Comparison of ENCODE assay signal across 7 cellular contexts in genomic region chr6:125380474-125380873, GRCh38.
"Had no signal": no experiment of that assay in that cellular context is flagged by ENCODE, and none has a peak within 500 bp of the region (broad histone marks: within the 10 kb centered on the region; RNA-seq: fewer than 3 reads in every experiment).

No MANE protein-coding gene starts in this region.

- H2AFZ ChIP-seq: GM23338 had no signal

- H3K36me3 ChIP-seq: HAP-1 had no signal

- H3K4me2 ChIP-seq: GM23338 had no signal

- ATAC-seq: GM23338, HCT116 had no signal

- H3K27ac ChIP-seq: HL-60 had no signal

- DNase-seq: H7, HFFc6, KG1 had no signal

- H3K4me3 ChIP-seq: GM23338, HAP-1 had no signal

- H3K4me1 ChIP-seq: HAP-1 had no signal

- H3K9me3 ChIP-seq: HAP-1 had no signal
